Comparison of ENCODE assay signal across 17 cellular contexts in genomic region chr17:64328875-64329405, GRCh38.
DNase-seq lines count a peak whose midpoint lies in the region; ATAC-seq and TF ChIP-seq lines count a peak whose summit lies in the region.
"Had no signal": no experiment of that assay in that cellular context is flagged by ENCODE, and none has a peak within 500 bp of the region (broad histone marks: within the 10 kb centered on the region; RNA-seq: fewer than 3 reads in every experiment).

No MANE protein-coding gene starts in this region.

- H3K9me3 ChIP-seq in esophagus (ENCODE audit: control insufficient read depth in 2 of 2, insufficient read depth in 1 of 2, low read depth in 1 of 2, low read length in 1 of 2) (no peaks in the 10 kb centered on the region), gastrocnemius medialis (no peaks in the 10 kb centered on the region)

- TF ChIP-seq CTCF in gastrocnemius medialis (IDR thresholded peaks at IDR 0.05 in 4 of 5, conservative IDR thresholded peaks at IDR 0.05 in 1 of 5), result no peak

- H3K27ac ChIP-seq in esophagus (ENCODE audit: low read depth in 2 of 2, low read length in 1 of 2) (peak overlapping the region; percentile 29 to 54), gastrocnemius medialis (peak overlapping the region; percentile 62 to 71 (median 66))

- TF ChIP-seq POLR2A in gastrocnemius medialis (IDR thresholded peaks at IDR 0.05), result no peak

- in situ Hi-C loops in gastrocnemius medialis (cut with MboI; ENCODE audit: low sequenced_read_pairs in 4 of 4), result loop anchor here in 2 of 4 donors (10.0 kb wide), 2 partner anchors 86 to 96 kb away; no protein-coding TSS in a partner anchor

- no peaks in the 10 kb centered on the region for H3K36me3 ChIP-seq in esophagus (ENCODE audit: control insufficient read depth in 2 of 2, insufficient read depth in 2 of 2, low read length in 1 of 2)
- no peaks in the 10 kb centered on the region for H3K36me3 ChIP-seq in gastrocnemius medialis

- ATAC-seq in gastrocnemius medialis (no peak), HG03342 (IDR thresholded peaks at IDR 0.05; ENCODE audit: unreplicated experiment) (no peak), GM21423 (IDR thresholded peaks at IDR 0.05; ENCODE audit: unreplicated experiment) (no peak)
- ATAC-seq: activated CD8-positive, alpha-beta T cell treated with anti-CD3 and anti-CD28 coated beads for 36 hours had no signal

- DNase-seq in DMS 273 (lab: John Stamatoyannopoulos, UW; ENCODE audit: unreplicated experiment), result peak; percentile 68
- DNase-seq in NCI-H2227 (lab: John Stamatoyannopoulos, UW; ENCODE audit: unreplicated experiment), result peak; percentile 84
- DNase-seq in gastrocnemius medialis, result no peak
- DNase-seq in activated CD8-positive, alpha-beta memory T cell treated with anti-CD3 and anti-CD28 coated beads, Interleukin-2, amount 50 U/mL, for 4 hours, result no peak
- no peak for DNase-seq in HT-29 (ENCODE audit: low spot score)
- DNase-seq: activated CD8-positive, alpha-beta T cell treated with anti-CD3 and anti-CD28 coated beads for 36 hours; activated naive CD8-positive, alpha-beta T cell treated with anti-CD3 and anti-CD28 coated beads, Interleukin-2, amount 10 ng/mL, durations not matched to agents 7 days and 5 days; Calu3; GF-D8; H9; hypothalamus; Kasumi-1; NCI-H187; T-helper 1 cell had no signal

- 63 to 74% methylated on average over 3 of the region's 3 CpGs for WGBS in esophagus, 2 donors

- H3K4me3 ChIP-seq in esophagus (ENCODE audit: low read depth in 1 of 2, low read length in 2 of 2) (no peak overlapping the region), gastrocnemius medialis (no peak overlapping the region)

- no peaks in the 10 kb centered on the region for H3K27me3 ChIP-seq in esophagus (ENCODE audit: control insufficient read depth in 1 of 2, insufficient read depth in 2 of 2, low read length in 2 of 2)
- no peaks in the 10 kb centered on the region for H3K27me3 ChIP-seq in gastrocnemius medialis

- intact Hi-C loops in gastrocnemius medialis (cut with DNase I; ENCODE audit: low total_unique reads), result no loop called here

- no peaks in the 10 kb centered on the region for H3K4me1 ChIP-seq in esophagus (ENCODE audit: control insufficient read depth in 2 of 2, insufficient read depth in 2 of 2, low read length in 1 of 2)
- peaks cover 24 to 46% of the 10 kb centered on the region in 2 donors for H3K4me1 ChIP-seq in gastrocnemius medialis

Comparison
In these comparisons a context has a peak if more than half of its experiments do, and no peak if none do; other contexts are left out.
1. DNase-seq: peak in DMS 273 (single experiment) and NCI-H2227 (single experiment); none in gastrocnemius medialis (0 of 2), activated CD8-positive, alpha-beta memory T cell treated with anti-CD3 and anti-CD28 coated beads, Interleukin-2, amount 50 U/mL, for 4 hours (single experiment) and HT-29 (single experiment).